8 cellular contexts compared by ENCODE assay signal in the genomic region with DNA sequence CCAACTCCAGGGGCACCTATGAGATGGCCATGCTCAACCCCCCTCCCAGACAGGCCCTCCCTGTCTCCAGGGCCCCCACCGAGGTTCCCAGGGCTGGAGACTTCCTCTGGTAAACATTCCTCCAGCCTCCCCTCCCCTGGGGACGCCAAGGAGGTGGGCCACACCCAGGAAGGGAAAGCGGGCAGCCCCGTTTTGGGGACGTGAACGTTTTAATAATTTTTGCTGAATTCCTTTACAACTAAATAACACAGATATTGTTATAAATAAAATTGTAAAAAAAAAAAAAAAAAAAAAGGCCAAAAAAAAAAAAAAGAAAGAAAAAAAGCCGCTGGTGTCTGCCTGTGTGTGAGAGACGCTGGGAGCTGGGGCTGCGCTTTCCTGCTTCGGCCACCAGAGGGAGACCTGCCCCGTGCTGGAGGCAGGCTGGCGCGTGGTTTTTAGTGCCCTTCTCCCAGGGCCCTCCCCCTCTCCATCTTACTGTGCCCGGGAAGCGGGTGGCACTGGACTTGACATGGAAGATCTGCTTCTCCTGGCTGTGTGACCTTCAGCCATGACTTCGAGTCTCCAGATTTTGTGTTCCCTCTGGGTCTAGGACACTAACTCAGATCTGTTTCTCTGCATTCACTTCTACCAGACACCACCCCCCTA. TPM values are rescaled to one million over a fixed set of nuclear protein-coding genes. Genes with fewer than 3 reads are reported as not detected.
DNase-seq lines count a peak whose midpoint lies in the region; ATAC-seq and TF ChIP-seq lines count a peak whose summit lies in the region.

No MANE protein-coding gene starts in this region.

- peaks cover 42% of the 10 kb centered on the region for H3K4me1 ChIP-seq in adipocyte (ENCODE audit: control insufficient read depth, insufficient read depth, low read length)

- peak overlapping the region; percentile 43 for H3K4me3 Mint-ChIP-seq in T-helper 17 cell

- POLR2A ChIA-PET in BJ (lab: Charles Lee): interaction anchor here (0.5 to 1.0 kb wide), 4 partner anchors 16 to 63 kb away, joined by 4 to 12 read pairs (median 8); partner anchors contain the start of gene SHMT2

- peak; percentile 97 for TF ChIP-seq CTCF in BJ (IDR thresholded peaks at IDR 0.05; ENCODE audit: insufficient read depth, low read depth, low read length)

- peak; percentile 44 for ATAC-seq in GM21723 (IDR thresholded peaks at IDR 0.05; ENCODE audit: unreplicated experiment)
- peak; percentile 77 for ATAC-seq in T-helper 17 cell
- ATAC-seq in GM19023 (IDR thresholded peaks at IDR 0.05; ENCODE audit: unreplicated experiment): no peak

- DNase-seq in BJ (ENCODE audit: low read depth) (peak; percentile 42), NCI-H1436 treated with DMSO at 0.1 percent for 48 hours (lab: John Stamatoyannopoulos, UW) (peak; percentile 31), T-helper 17 cell (peak; percentile 72 to 77 (median 76)), adipocyte (ENCODE audit: low read depth) (peak; percentile 94), cardiac septum (ENCODE audit: low spot score) (peak; percentile 95), putamen (ENCODE audit: low spot score) (peak; percentile 83)

- H3K27me3 Mint-ChIP-seq in T-helper 17 cell: peaks cover 40% of the 10 kb centered on the region

- H3K4me1 Mint-ChIP-seq in T-helper 17 cell: peaks cover 33% of the 10 kb centered on the region

- CTCF ChIA-PET in BJ (lab: Yijun Ruan, JAX): interaction anchor here (0.6 to 14.9 kb wide), 29 partner anchors 10 to 250 kb away, joined by 3 to 334 read pairs (median 4); partner anchors contain the start of genes GLI1, NEMP1, SHMT2 and STAC3

- H3K4me3 ChIP-seq in BJ (ENCODE audit: low read depth, low read length) (no peak overlapping the region), adipocyte (ENCODE audit: low read length) (no peak overlapping the region)

- H3K27me3 ChIP-seq in BJ (ENCODE audit: control insufficient read depth, insufficient read depth, low read length) (peaks cover 4% of the 10 kb centered on the region; the same call in 1 of the 2 replicates), adipocyte (replicated peaks; ENCODE audit: control insufficient read depth, insufficient read depth, low read length) (no peaks in the 10 kb centered on the region)

- H3K9me3 ChIP-seq in T-helper 17 cell (ENCODE audit: control insufficient read depth, low read length, poor library complexity, severe bottlenecking): no peaks in the 10 kb centered on the region
- no peaks in the 10 kb centered on the region for H3K9me3 ChIP-seq in adipocyte (ENCODE audit: control insufficient read depth, low read length)

- H3K36me3 ChIP-seq in BJ (ENCODE audit: control insufficient read depth, insufficient read depth, low read length): peaks cover 39% of the 10 kb centered on the region
- H3K36me3 ChIP-seq in adipocyte (ENCODE audit: control insufficient read depth, insufficient read depth, low read length, severe bottlenecking): peaks cover 56% of the 10 kb centered on the region

- H3K36me3 Mint-ChIP-seq in T-helper 17 cell (ENCODE audit: low read depth): no peaks in the 10 kb centered on the region

- peak overlapping the region; percentile 61 for H3K9ac ChIP-seq in adipocyte (ENCODE audit: low read length)

- peak overlapping the region; percentile 67 for H3K27ac Mint-ChIP-seq in T-helper 17 cell

- intact Hi-C loops in cardiac septum (cut with DNase I): loop anchor here (5.0 kb wide), 1 partner anchor 244 kb away; the partner anchor contains the start of genes GLI1 and INHBE

RNA-seq across cellular contexts. Expression of gene NXPH4, which starts 3.4 kb away (rescaled TPM):
- polyA plus RNA-seq in BJ (2011; rRNA removed): 1.4 and 2.8 TPM in 2 replicates
- 1.8 and 2.2 TPM in 2 replicates for polyA minus RNA-seq in BJ (2011; rRNA and poly(A)+ RNA removed)
- not detected for total RNA-seq in T-helper 17 cell
- total RNA-seq in cardiac septum: 20.0 TPM

RNA-seq across cellular contexts. Expression of gene SHMT2, which starts 16.3 kb away (rescaled TPM):
- polyA plus RNA-seq in BJ (2011; rRNA removed): 299 and 550 TPM in 2 replicates
- polyA minus RNA-seq in BJ (2011; rRNA and poly(A)+ RNA removed): 213 and 403 TPM in 2 replicates
- 10 to 100 TPM; 28.8 to 36.9 TPM for total RNA-seq in T-helper 17 cell
- 38.8 TPM for total RNA-seq in cardiac septum

RNA-seq across cellular contexts. Expression of gene STAC3, which starts 37.8 kb away (rescaled TPM):
- 0.12 and 0.48 TPM in 2 replicates for polyA plus RNA-seq in BJ (2011; rRNA removed)
- polyA minus RNA-seq in BJ (2011; rRNA and poly(A)+ RNA removed): 0.62 and 0.67 TPM in 2 replicates
- total RNA-seq in T-helper 17 cell (1 to 10 TPM; 1.6 to 1.9 TPM), cardiac septum (0.94 TPM)

Comparison
In these comparisons a context has a peak if more than half of its experiments do, and no peak if none do; other contexts are left out.
1. DNase-seq: peak in every context shown above with its lines; median percentile 95 in cardiac septum; 94 in adipocyte; 83 in putamen; 76 in T-helper 17 cell; 42 in BJ; 31 in NCI-H1436 treated with DMSO at 0.1 percent for 48 hours.
2. RNA of gene NXPH4, which starts 3.4 kb away (total RNA-seq): 20.0 TPM in cardiac septum (single experiment); not detected in T-helper 17 cell; every median in the first group is over 10 times any median in the second.